ENCODE assay signal across 21 cellular contexts in genomic region chr4:159685406-159686092, GRCh38.
DNase-seq lines count a peak whose midpoint lies in the region; ATAC-seq, FAIRE-seq and TF ChIP-seq lines count a peak whose summit lies in the region.
"Had no signal": no experiment of that assay in that cellular context is flagged by ENCODE, and none has a peak within 500 bp of the region (broad histone marks: within the 10 kb centered on the region; RNA-seq: fewer than 3 reads in every experiment).

No MANE protein-coding gene starts in this region.

- FAIRE-seq in astrocyte (lab: Jason Lieb, UNC): no peak
- FAIRE-seq in D721Med (lab: Jason Lieb, UNC): no peak

- no peak overlapping the region for H3K27ac ChIP-seq in HCT116 (ENCODE audit: low read depth, low read length)
- no peak overlapping the region for H3K27ac ChIP-seq in astrocyte (ENCODE audit: low read depth, low read length)
- no peak overlapping the region for H3K27ac ChIP-seq in left lung
- H3K27ac ChIP-seq: BLaER1 treated with 17β-estradiol and CSF1 and Interleukin-3, amounts not matched to agents 10 nM and 100 nM; parathyroid adenoma; SJSA1; tibial artery had no signal

- H3K4me3 Mint-ChIP-seq in astrocyte (ENCODE audit: unreplicated experiment): no peak overlapping the region
- H3K4me3 Mint-ChIP-seq: dendritic cell treated with granulocyte-macrophage colony-stimulating factor and Interleukin-4, amounts not matched to agents 40 ng/mL and 50 ng/mL, for 4 days; memory B cell; stimulated activated memory B cell treated with anti-CD40 and anti-IgM and Interleukin-4, amounts not matched to agents 10 μg/mL and 1 μg/mL and 100 μg/mL, for 72 hours had no signal

- H4K20me1 ChIP-seq in HCT116 (ENCODE audit: insufficient read depth) (no peaks in the 10 kb centered on the region), astrocyte (ENCODE audit: insufficient read depth, low read length) (no peaks in the 10 kb centered on the region)
- H4K20me1 ChIP-seq: BLaER1 treated with 17β-estradiol and CSF1 and Interleukin-3, amounts not matched to agents 10 nM and 100 nM had no signal

- TF ChIP-seq CTCF in HCT116 (IDR thresholded peaks at IDR 0.05 in 2 of 3, conservative IDR thresholded peaks at IDR 0.05 in 1 of 3; ENCODE audit: borderline replicate concordance in 1 of 3, insufficient read depth in 1 of 3, low read depth in 2 of 3, low read length in 2 of 3) (no peak), astrocyte (IDR thresholded peaks at IDR 0.05; ENCODE audit: insufficient read depth, low read depth, low read length) (no peak), left lung (IDR thresholded peaks at IDR 0.05) (no peak), D721Med (IDR thresholded peaks at IDR 0.05; ENCODE audit: insufficient read depth, missing control alignments) (no peak)

- H3K27me3 Mint-ChIP-seq in astrocyte (ENCODE audit: low read depth, unreplicated experiment): no peaks in the 10 kb centered on the region
- H3K27me3 Mint-ChIP-seq: dendritic cell treated with granulocyte-macrophage colony-stimulating factor and Interleukin-4, amounts not matched to agents 40 ng/mL and 50 ng/mL, for 4 days; memory B cell; stimulated activated memory B cell treated with anti-CD40 and anti-IgM and Interleukin-4, amounts not matched to agents 10 μg/mL and 1 μg/mL and 100 μg/mL, for 72 hours had no signal

- ATAC-seq in HCT116 (no peak), left lung (peak; percentile 38)
- ATAC-seq: esophagus mucosa; stimulated activated memory B cell treated with anti-CD40 and anti-IgM and Interleukin-4, amounts not matched to agents 10 μg/mL and 1 μg/mL and 100 μg/mL, for 72 hours had no signal

- H3K9ac ChIP-seq in HCT116 (ENCODE audit: low read length) (no peak overlapping the region), astrocyte (ENCODE audit: low read length) (no peak overlapping the region)
- H3K9ac ChIP-seq: BLaER1 treated with 17β-estradiol and CSF1 and Interleukin-3, amounts not matched to agents 10 nM and 100 nM; parathyroid adenoma had no signal

- H3K27ac Mint-ChIP-seq in astrocyte (ENCODE audit: unreplicated experiment): peak overlapping the region; percentile 8
- H3K27ac Mint-ChIP-seq: dendritic cell treated with granulocyte-macrophage colony-stimulating factor and Interleukin-4, amounts not matched to agents 40 ng/mL and 50 ng/mL, for 4 days; memory B cell; stimulated activated memory B cell treated with anti-CD40 and anti-IgM and Interleukin-4, amounts not matched to agents 10 μg/mL and 1 μg/mL and 100 μg/mL, for 72 hours had no signal

- H3K9me2 ChIP-seq in HCT116 (ENCODE audit: insufficient read depth): no peaks in the 10 kb centered on the region

- BruUV-seq in HCT116 (replicated peaks; lab: Mats Ljungman, UMichigan): no TSS peak

- H3K79me2 ChIP-seq in HCT116 (ENCODE audit: insufficient read depth, low read length) (no peaks in the 10 kb centered on the region), astrocyte (ENCODE audit: insufficient read depth, low read length) (no peaks in the 10 kb centered on the region)
- H3K79me2 ChIP-seq: parathyroid adenoma had no signal

- TF ChIP-seq RAD21 in HCT116 (IDR thresholded peaks at IDR 0.05; ENCODE audit: low read depth): no peak

- RAD21 ChIA-PET in HCT116 (lab: Charles Lee; ENCODE audit: low non-redundant PET in 1 of 2, low total read pairs in 2 of 2, uncharacterized antibody in 2 of 2, unreplicated experiment in 2 of 2): no interaction called here

- no peak for DNase-seq in HCT116 (ENCODE audit: low read depth, low spot score)
- peak; percentile 37 for DNase-seq in astrocyte (ENCODE audit: low read depth)
- no peak for DNase-seq in left lung
- peak; percentile 23 for DNase-seq in renal cortical epithelial cell (ENCODE audit: low read depth)
- no peak for DNase-seq in activated CD4-positive, alpha-beta T cell treated with anti-CD3 and anti-CD28 coated beads for 1 hour
- no peak for DNase-seq in D721Med (ENCODE audit: insufficient read length, low spot score)
- DNase-seq in NCI-H2171 treated with DMSO at 0.1 percent for 48 hours (lab: John Stamatoyannopoulos, UW): no peak
- DNase-seq: activated CD4-positive, alpha-beta T cell treated with anti-CD3 and anti-CD28 coated beads for 4 hours; activated CD8-positive, alpha-beta memory T cell treated with anti-CD3 and anti-CD28 coated beads, Interleukin-2, amount 50 U/mL, for 4 hours; activated gamma-delta T cell treated with Interleukin-2 at 50 U/mL for 16 hours; KBM-7; T1000; tibial artery had no signal

- peaks cover 23% of the 10 kb centered on the region for H3K4me1 Mint-ChIP-seq in astrocyte (ENCODE audit: low read depth, unreplicated experiment)
- H3K4me1 Mint-ChIP-seq: memory B cell; stimulated activated memory B cell treated with anti-CD40 and anti-IgM and Interleukin-4, amounts not matched to agents 10 μg/mL and 1 μg/mL and 100 μg/mL, for 72 hours had no signal

- TF ChIP-seq POLR2A in HCT116 (IDR thresholded peaks at IDR 0.05; ENCODE audit: borderline replicate concordance, extremely low read depth, insufficient read depth, insufficient read length): no peak

- H3K36me3 ChIP-seq in HCT116 (ENCODE audit: control insufficient read depth in 1 of 2, insufficient read depth in 2 of 2, low read length in 2 of 2) (no peaks in the 10 kb centered on the region), astrocyte (ENCODE audit: insufficient read depth, low read length) (no peaks in the 10 kb centered on the region), left lung (no peaks in the 10 kb centered on the region)
- H3K36me3 ChIP-seq: BLaER1 treated with 17β-estradiol and CSF1 and Interleukin-3, amounts not matched to agents 10 nM and 100 nM; SJSA1; tibial artery had no signal

- intact Hi-C loops in HCT116 (cut with micrococcal nuclease) (no loop called here), left lung (cut with DNase I) (no loop called here)

- H3K27me3 ChIP-seq in HCT116 (ENCODE audit: insufficient read depth, low read length) (no peaks in the 10 kb centered on the region), astrocyte (ENCODE audit: insufficient read depth, low read length) (no peaks in the 10 kb centered on the region), left lung (no peaks in the 10 kb centered on the region)
- H3K27me3 ChIP-seq: BLaER1 treated with 17β-estradiol and CSF1 and Interleukin-3, amounts not matched to agents 10 nM and 100 nM; SJSA1; tibial artery had no signal

- POLR2A ChIA-PET in HCT116 (lab: Charles Lee): no interaction called here

- no peak overlapping the region for H3K4me3 ChIP-seq in HCT116 (replicated peaks in 1 of 2; ENCODE audit: low read depth in 1 of 2, low read length in 2 of 2)
- H3K4me3 ChIP-seq in astrocyte (ENCODE audit: insufficient read depth, low read depth, low read length): no peak overlapping the region
- no peak overlapping the region for H3K4me3 ChIP-seq in left lung
- H3K4me3 ChIP-seq: BLaER1 treated with 17β-estradiol and CSF1 and Interleukin-3, amounts not matched to agents 10 nM and 100 nM; SJSA1; smooth muscle cell; tibial artery had no signal

- H3K9me3 ChIP-seq in HCT116 (ENCODE audit: control insufficient read depth in 1 of 2, insufficient read depth in 1 of 2, low read depth in 1 of 2, low read length in 2 of 2) (no peaks in the 10 kb centered on the region), astrocyte (ENCODE audit: insufficient read depth, low read depth, low read length) (no peaks in the 10 kb centered on the region), left lung (peaks cover 0 to 5% of the 10 kb centered on the region in 2 donors)
- H3K9me3 ChIP-seq: BLaER1 treated with 17β-estradiol and CSF1 and Interleukin-3, amounts not matched to agents 10 nM and 100 nM; SJSA1; tibial artery had no signal

- H2AFZ ChIP-seq in HCT116 (ENCODE audit: low read depth, low read length, poor library complexity, severe bottlenecking): peak overlapping the region; percentile 15
- peak overlapping the region; percentile 28 for H2AFZ ChIP-seq in astrocyte (ENCODE audit: low read depth, low read length)
- H2AFZ ChIP-seq: parathyroid adenoma had no signal

- peaks cover 0 to 8% of the 10 kb centered on the region in 2 experiments; a peak in 1 of 4 replicates for H3K4me1 ChIP-seq in HCT116 (ENCODE audit: control insufficient read depth in 1 of 2, insufficient read depth in 2 of 2, low read length in 2 of 2)
- H3K4me1 ChIP-seq in astrocyte (ENCODE audit: insufficient read depth, low read length): no peaks in the 10 kb centered on the region
- H3K4me1 ChIP-seq in left lung: no peaks in the 10 kb centered on the region
- H3K4me1 ChIP-seq: BLaER1 treated with 17β-estradiol and CSF1 and Interleukin-3, amounts not matched to agents 10 nM and 100 nM; parathyroid adenoma; tibial artery had no signal

- CTCF ChIA-PET in HCT116 (lab: Charles Lee): no interaction called here

- H3K9me3 Mint-ChIP-seq in astrocyte (ENCODE audit: unreplicated experiment): no peaks in the 10 kb centered on the region

- no peaks in the 10 kb centered on the region for H3K36me3 Mint-ChIP-seq in astrocyte (ENCODE audit: low read depth, unreplicated experiment)
- H3K36me3 Mint-ChIP-seq: memory B cell; stimulated activated memory B cell treated with anti-CD40 and anti-IgM and Interleukin-4, amounts not matched to agents 10 μg/mL and 1 μg/mL and 100 μg/mL, for 72 hours had no signal

- H3K4me2 ChIP-seq in HCT116 (ENCODE audit: low read length) (no peak overlapping the region), astrocyte (ENCODE audit: low read length) (peak overlapping the region; percentile 43)
- H3K4me2 ChIP-seq: BLaER1 treated with 17β-estradiol and CSF1 and Interleukin-3, amounts not matched to agents 10 nM and 100 nM; smooth muscle cell had no signal

TF ChIP-seq in HCT116, 20 proteins besides CTCF, POLR2A, EP300 and RAD21:
- TF ChIP-seq ZNF274 (IDR thresholded peaks at IDR 0.05; ENCODE audit: low read depth, low read length): no peak
- no peak for TF ChIP-seq EGR1 (IDR thresholded peaks at IDR 0.05; ENCODE audit: low read depth)
- TF ChIP-seq TCF7L2 (IDR thresholded peaks at IDR 0.05; ENCODE audit: borderline replicate concordance, extremely low read depth, insufficient read depth, insufficient read length): peak; percentile 13
- TF ChIP-seq SP1 (IDR thresholded peaks at IDR 0.05; ENCODE audit: low read depth): peak; percentile 33; the same call in 1 of the 2 replicates
- TF ChIP-seq FOSL1 (IDR thresholded peaks at IDR 0.05; ENCODE audit: low read depth): 0 out of 2 replicates have a peak, but pooled peaks have one; percentile 17
- no peak for TF ChIP-seq YY1 (IDR thresholded peaks at IDR 0.05; ENCODE audit: extremely low read depth, insufficient replicate concordance, low read depth, low read length)
- TF ChIP-seq JUND (IDR thresholded peaks at IDR 0.05): peak; percentile 20; the same call in 1 of the 2 replicates

Comparison
In these comparisons a context has a peak if more than half of its experiments do, and no peak if none do; other contexts are left out.
1. DNase-seq: peak in astrocyte (single experiment) and renal cortical epithelial cell (single experiment); none in HCT116 (single experiment), left lung (0 of 2), activated CD4-positive, alpha-beta T cell treated with anti-CD3 and anti-CD28 coated beads for 1 hour (single experiment), D721Med (single experiment) and NCI-H2171 treated with DMSO at 0.1 percent for 48 hours (single experiment).